ENCODE assay signal across 10 cellular contexts in the genomic region with DNA sequence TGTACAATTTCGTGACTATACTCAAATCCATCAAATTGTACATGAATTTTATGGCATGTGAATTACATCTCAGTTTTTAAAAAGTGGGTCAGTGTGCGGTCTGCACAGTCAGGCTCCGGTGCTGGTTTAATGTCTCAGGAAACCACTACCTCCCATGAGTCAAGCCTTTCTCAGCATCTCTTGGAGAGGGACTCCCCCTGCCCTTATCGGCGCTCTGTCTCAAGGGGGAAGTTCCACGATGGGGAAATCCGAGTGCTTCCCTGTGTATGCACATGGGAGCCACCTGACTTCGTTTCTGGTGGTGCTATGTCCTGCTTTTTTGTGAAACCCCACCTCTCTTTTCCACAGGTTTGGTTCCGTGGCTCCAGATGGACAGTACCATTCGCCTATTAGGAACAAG.
DNase-seq lines count a peak whose midpoint lies in the region; ATAC-seq, FAIRE-seq and TF ChIP-seq lines count a peak whose summit lies in the region.
"Had no signal": no experiment of that assay in that cellular context is flagged by ENCODE, and none has a peak within 500 bp of the region (broad histone marks: within the 10 kb centered on the region; RNA-seq: fewer than 3 reads in every experiment).

No MANE protein-coding gene starts in this region.

- no peak for FAIRE-seq in RCC 7860 (lab: Jason Lieb, UNC)

- TF ChIP-seq CTCF in prostate gland (IDR thresholded peaks at IDR 0.05): no peak

- POLR2A ChIA-PET in activated naive CD8-positive, alpha-beta T cell treated with anti-CD3 and anti-CD28 coated beads, Interleukin-2, amount 10 ng/mL, durations not matched to agents 7 days and 5 days (lab: Charles Lee): no interaction called here

- no peak overlapping the region for H3K4me3 ChIP-seq in prostate gland
- H3K4me3 ChIP-seq: cardiac muscle cell had no signal

- intact Hi-C loops in prostate gland (cut with DNase I) (no loop called here), posterior vena cava (cut with DNase I) (no loop called here)

- no peaks in the 10 kb centered on the region for H3K36me3 ChIP-seq in prostate gland
- H3K36me3 ChIP-seq: cardiac muscle cell had no signal

- H3K9me3 ChIP-seq in prostate gland: no peaks in the 10 kb centered on the region

- TF ChIP-seq POLR2A in prostate gland (IDR thresholded peaks at IDR 0.05): no peak

- peaks cover 6% of the 10 kb centered on the region for H3K4me1 Mint-ChIP-seq in activated naive CD8-positive, alpha-beta T cell treated with anti-CD3 and anti-CD28 coated beads, Interleukin-2, amount 10 ng/mL, durations not matched to agents 7 days and 5 days

- no peaks in the 10 kb centered on the region for H3K27me3 ChIP-seq in prostate gland (replicated peaks; ENCODE audit: insufficient read depth)
- H3K27me3 ChIP-seq: cardiac muscle cell had no signal

- WGBS in prostate gland: 90% methylated on average over 10 of the region's 10 CpGs

- no peaks in the 10 kb centered on the region for H3K4me1 ChIP-seq in prostate gland (replicated peaks)

- H3K9me3 Mint-ChIP-seq in activated naive CD8-positive, alpha-beta T cell treated with anti-CD3 and anti-CD28 coated beads, Interleukin-2, amount 10 ng/mL, durations not matched to agents 7 days and 5 days: peaks cover 1% of the 10 kb centered on the region

- no peaks in the 10 kb centered on the region for H3K36me3 Mint-ChIP-seq in activated naive CD8-positive, alpha-beta T cell treated with anti-CD3 and anti-CD28 coated beads, Interleukin-2, amount 10 ng/mL, durations not matched to agents 7 days and 5 days

- peaks cover 42% of the 10 kb centered on the region for H3K27me3 Mint-ChIP-seq in activated naive CD8-positive, alpha-beta T cell treated with anti-CD3 and anti-CD28 coated beads, Interleukin-2, amount 10 ng/mL, durations not matched to agents 7 days and 5 days

- ATAC-seq in GM21619 (IDR thresholded peaks at IDR 0.05; ENCODE audit: unreplicated experiment): peak; percentile 67
- peak; percentile 66 for ATAC-seq in activated naive CD8-positive, alpha-beta T cell treated with anti-CD3 and anti-CD28 coated beads, Interleukin-2, amount 10 ng/mL, durations not matched to agents 7 days and 5 days (ENCODE audit: low read depth)
- ATAC-seq in SK-N-SH treated with all-trans-retinoic acid at 6 μM for 48 hours: no peak

- DNase-seq in RCC 7860 (ENCODE audit: low spot score): peak; percentile 40
- no peak for DNase-seq in activated naive CD8-positive, alpha-beta T cell treated with anti-CD3 and anti-CD28 coated beads, Interleukin-2, amount 10 ng/mL, durations not matched to agents 7 days and 5 days
- peak; percentile 36 to 49 for DNase-seq in stimulated activated CD8-positive, alpha-beta memory T cell treated with anti-CD3 and anti-CD28 coated beads, Interleukin-7, amount 100 ng/mL, for 4 hours (ENCODE audit: low read depth in 2 of 2)
- DNase-seq in occipital lobe (lab: John Stamatoyannopoulos, UW): no peak
- no peak for DNase-seq in prostate gland (ENCODE audit: low spot score)
- DNase-seq in posterior vena cava (ENCODE audit: low spot score): no peak
- DNase-seq: NCI-H345 had no signal

- H3K27ac Mint-ChIP-seq in activated naive CD8-positive, alpha-beta T cell treated with anti-CD3 and anti-CD28 coated beads, Interleukin-2, amount 10 ng/mL, durations not matched to agents 7 days and 5 days: no peak overlapping the region

- no peak overlapping the region for H3K27ac ChIP-seq in prostate gland

- H3K4me3 Mint-ChIP-seq in activated naive CD8-positive, alpha-beta T cell treated with anti-CD3 and anti-CD28 coated beads, Interleukin-2, amount 10 ng/mL, durations not matched to agents 7 days and 5 days: no peak overlapping the region

TF ChIP-seq in SK-N-SH treated with all-trans-retinoic acid at 6 μM for 48 hours, 23 proteins besides CTCF, POLR2A, EP300 and RAD21:
- TF ChIP-seq GLIS3 (CRISPR knock-in tag; IDR thresholded peaks at IDR 0.05) (no peak), ZC3H10 (CRISPR knock-in tag; IDR thresholded peaks at IDR 0.05) (no peak), ISL1 (CRISPR knock-in tag; IDR thresholded peaks at IDR 0.05) (no peak), ZNF70 (CRISPR knock-in tag; IDR thresholded peaks at IDR 0.05) (no peak), ZNF8 (CRISPR knock-in tag; IDR thresholded peaks at IDR 0.05) (no peak), RARB (CRISPR knock-in tag; IDR thresholded peaks at IDR 0.05) (no peak), CSDC2 (CRISPR knock-in tag; IDR thresholded peaks at IDR 0.05) (no peak), SNAI2 (CRISPR knock-in tag; IDR thresholded peaks at IDR 0.05) (no peak), BACH2 (CRISPR knock-in tag; IDR thresholded peaks at IDR 0.05; ENCODE audit: borderline replicate concordance) (no peak), ESRRG (CRISPR knock-in tag; IDR thresholded peaks at IDR 0.05) (no peak), PPARA (CRISPR knock-in tag; IDR thresholded peaks at IDR 0.05; ENCODE audit: borderline replicate concordance) (no peak)
- TF ChIP-seq, protein P1, sequence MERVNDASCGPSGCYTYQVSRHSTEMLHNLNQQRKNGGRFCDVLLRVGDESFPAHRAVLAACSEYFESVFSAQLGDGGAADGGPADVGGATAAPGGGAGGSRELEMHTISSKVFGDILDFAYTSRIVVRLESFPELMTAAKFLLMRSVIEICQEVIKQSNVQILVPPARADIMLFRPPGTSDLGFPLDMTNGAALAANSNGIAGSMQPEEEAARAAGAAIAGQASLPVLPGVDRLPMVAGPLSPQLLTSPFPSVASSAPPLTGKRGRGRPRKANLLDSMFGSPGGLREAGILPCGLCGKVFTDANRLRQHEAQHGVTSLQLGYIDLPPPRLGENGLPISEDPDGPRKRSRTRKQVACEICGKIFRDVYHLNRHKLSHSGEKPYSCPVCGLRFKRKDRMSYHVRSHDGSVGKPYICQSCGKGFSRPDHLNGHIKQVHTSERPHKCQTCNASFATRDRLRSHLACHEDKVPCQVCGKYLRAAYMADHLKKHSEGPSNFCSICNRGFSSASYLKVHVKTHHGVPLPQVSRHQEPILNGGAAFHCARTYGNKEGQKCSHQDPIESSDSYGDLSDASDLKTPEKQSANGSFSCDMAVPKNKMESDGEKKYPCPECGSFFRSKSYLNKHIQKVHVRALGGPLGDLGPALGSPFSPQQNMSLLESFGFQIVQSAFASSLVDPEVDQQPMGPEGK (CRISPR knock-in tag; IDR thresholded peaks at IDR 0.05; ENCODE audit: borderline replicate concordance): no peak

Comparison
In these comparisons a context has a peak if more than half of its experiments do, and no peak if none do; other contexts are left out.
1. DNase-seq: peak in RCC 7860 (single experiment) and stimulated activated CD8-positive, alpha-beta memory T cell treated with anti-CD3 and anti-CD28 coated beads, Interleukin-7, amount 100 ng/mL, for 4 hours (2 of 2); none in activated naive CD8-positive, alpha-beta T cell treated with anti-CD3 and anti-CD28 coated beads, Interleukin-2, amount 10 ng/mL, durations not matched to agents 7 days and 5 days (single experiment), occipital lobe (single experiment), prostate gland (single experiment) and posterior vena cava (single experiment).